Comparison of ENCODE assay signal across 8 cellular contexts in the genomic region with DNA sequence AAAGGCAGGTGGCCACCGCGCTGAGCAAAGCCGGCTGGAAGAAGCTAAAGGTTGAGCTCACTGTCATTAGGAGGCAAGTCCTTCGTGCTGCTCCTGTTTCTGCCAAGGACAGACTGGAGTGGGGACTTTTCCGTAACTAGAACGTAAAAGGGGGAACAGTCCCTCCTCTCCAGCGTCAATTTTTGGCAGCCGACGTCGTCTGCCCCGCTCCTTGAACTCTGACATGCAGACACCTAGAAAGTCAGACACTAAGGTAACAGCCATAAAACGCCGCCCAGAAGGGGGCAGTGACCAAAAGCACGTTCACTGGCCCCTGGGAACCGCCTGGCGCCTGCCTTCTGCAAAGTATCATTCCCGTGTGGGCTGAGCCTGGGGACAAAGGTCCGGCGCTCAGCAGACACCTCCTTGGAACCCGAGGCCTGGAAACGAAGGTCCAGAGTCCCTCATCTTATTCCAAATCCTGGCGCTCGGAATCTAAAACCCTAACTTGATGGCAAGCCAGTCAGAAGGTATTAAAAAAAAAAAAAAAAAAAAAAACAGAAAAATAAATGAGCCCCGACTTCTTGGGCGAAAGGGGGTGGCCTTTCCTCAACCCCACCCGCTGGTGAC. TPM values are rescaled to one million over a fixed set of nuclear protein-coding genes. Genes with fewer than 3 reads are reported as not detected.
DNase-seq lines count a peak whose midpoint lies in the region; ATAC-seq, FAIRE-seq and TF ChIP-seq lines count a peak whose summit lies in the region.

No MANE protein-coding gene starts in this region.

- no peak for FAIRE-seq in kidney (lab: Jason Lieb, UNC)

- 12% methylated on average over 26 of the region's 26 CpGs for WGBS in HUES64

- in situ Hi-C loops in T47D (cut with HindIII; ENCODE audit: low pct_unique_long_range_greater_than_20kb, low sequenced_read_pairs), result no loop called here

- no peaks in the 10 kb centered on the region for H3K27me3 ChIP-seq in HUES64 (ENCODE audit: insufficient read depth, low read length)

- ATAC-seq in HG02623 (IDR thresholded peaks at IDR 0.05; ENCODE audit: unreplicated experiment), result no peak

- peak overlapping the region; percentile 34 for H3K9ac ChIP-seq in HUES64 (ENCODE audit: low read depth, low read length)
- H3K9ac ChIP-seq in kidney (ENCODE audit: low read length in 2 of 2), result peak overlapping the region; percentile 25 to 89

- peak overlapping the region; percentile 96; the same call in 1 of the 2 replicates for H3K27ac ChIP-seq in HUES64 (ENCODE audit: low read depth, low read length)
- peak overlapping the region; percentile 95 to 98 for H3K27ac ChIP-seq in kidney (ENCODE audit: low read depth in 2 of 2, low read length in 2 of 2)

- H3K9me3 ChIP-seq in HUES64 (ENCODE audit: insufficient read depth, low read depth, low read length), result peaks cover 3% of the 10 kb centered on the region; the same call in 1 of the 2 replicates
- H3K9me3 ChIP-seq in kidney (ENCODE audit: control insufficient read depth in 1 of 2, low read length in 2 of 2), result no peaks in the 10 kb centered on the region

- H3K36me3 ChIP-seq in HUES64 (ENCODE audit: insufficient read depth, low read length), result no peaks in the 10 kb centered on the region
- H3K36me3 ChIP-seq in kidney (ENCODE audit: control insufficient read depth in 1 of 2, insufficient read depth in 2 of 2, low read length in 2 of 2), result no peaks in the 10 kb centered on the region

- intact Hi-C loops in kidney (cut with DNase I), result no loop called here

- H3K4me3 ChIP-seq in HUES64 (ENCODE audit: low read length), result peak overlapping the region; percentile 96
- H3K4me3 ChIP-seq in kidney (ENCODE audit: low read length in 2 of 2), result peak overlapping the region; percentile 73 to 91

- peak; percentile 38 for TF ChIP-seq CTCF in kidney (IDR thresholded peaks at IDR 0.05; ENCODE audit: borderline replicate concordance, extremely low read depth, insufficient read depth)

- H3K4me1 ChIP-seq in HUES64 (ENCODE audit: insufficient read depth, low read length) (peaks cover 29% of the 10 kb centered on the region), kidney (ENCODE audit: control insufficient read depth in 1 of 2, insufficient read depth in 1 of 2, low read depth in 1 of 2, low read length in 2 of 2) (peaks cover 10 to 17% of the 10 kb centered on the region in 2 donors)

- peak; percentile 54 for DNase-seq in Daoy (ENCODE audit: low read depth)
- DNase-seq in SW480 (ENCODE audit: low spot score), result peak; percentile 85
- peak; percentile 50 to 83 for DNase-seq in T47D (ENCODE audit: low read depth in 1 of 2, low spot score in 1 of 2)
- DNase-seq in kidney, result peak; percentile 89
- peak; percentile 18 to 33 for DNase-seq in stimulated activated CD4-positive, alpha-beta T cell treated with anti-CD3 and anti-CD28 coated beads, Interleukin-2, amount 100 ng/mL, for 48 hours
- DNase-seq in SKM-1 treated with dmso at 0.1 percent for 144 hours (lab: John Stamatoyannopoulos, UW; ENCODE audit: unreplicated experiment), result no peak

RNA-seq across cellular contexts. Expression of a gene that starts 1.1 kb away (rescaled TPM):
- 2.8 and 3.9 TPM in 2 replicates for total RNA-seq in Daoy (2014; rRNA removed; shearing (Covaris generic))
- polyA plus RNA-seq in HUES64 (2013, experiment 1 of 2), result 30.2 TPM
- 32.8 TPM for polyA plus RNA-seq in HUES64 (2013, experiment 2 of 2)
- 121 TPM for total RNA-seq in kidney
- polyA plus RNA-seq in kidney (ENCODE audit: insufficient read depth, low read depth, low replicate concordance), result 18.7 TPM

RNA-seq across cellular contexts. Expression of a gene that starts 16.0 kb away (rescaled TPM):
- 39.1 and 44.4 TPM in 2 replicates for total RNA-seq in Daoy (2014; rRNA removed; shearing (Covaris generic))
- polyA plus RNA-seq in HUES64 (2013, experiment 1 of 2), result 24.3 TPM
- 28.5 TPM for polyA plus RNA-seq in HUES64 (2013, experiment 2 of 2)
- 232 TPM for total RNA-seq in kidney
- polyA plus RNA-seq in kidney (ENCODE audit: insufficient read depth, low read depth, low replicate concordance), result 74.8 TPM

RNA-seq across cellular contexts. Expression of a gene that starts 20.2 kb away (rescaled TPM):
- total RNA-seq in Daoy (2014; rRNA removed; shearing (Covaris generic)), result not detected in 2 replicates
- not detected for polyA plus RNA-seq in HUES64 (2013, experiment 1 of 2)
- polyA plus RNA-seq in HUES64 (2013, experiment 2 of 2), result not detected
- total RNA-seq in kidney, result not detected
- not detected for polyA plus RNA-seq in kidney (ENCODE audit: insufficient read depth, low read depth, low replicate concordance)

RNA-seq across cellular contexts. Expression of a gene that starts 38.3 kb away (rescaled TPM):
- total RNA-seq in Daoy (2014; rRNA removed; shearing (Covaris generic)), result 39.4 and 47.5 TPM in 2 replicates
- polyA plus RNA-seq in HUES64 (2013, experiment 1 of 2), result 16.1 TPM
- 20.5 TPM for polyA plus RNA-seq in HUES64 (2013, experiment 2 of 2)
- 28.0 TPM for total RNA-seq in kidney
- 13.9 TPM for polyA plus RNA-seq in kidney (ENCODE audit: insufficient read depth, low read depth, low replicate concordance)

RNA-seq across cellular contexts. Expression of a gene that starts 48.6 kb away (rescaled TPM):
- total RNA-seq in Daoy (2014; rRNA removed; shearing (Covaris generic)), result 26.1 and 34.1 TPM in 2 replicates
- 20.3 TPM for polyA plus RNA-seq in HUES64 (2013, experiment 1 of 2)
- 22.6 TPM for polyA plus RNA-seq in HUES64 (2013, experiment 2 of 2)
- 10.3 TPM for total RNA-seq in kidney
- 2.1 TPM for polyA plus RNA-seq in kidney (ENCODE audit: insufficient read depth, low read depth, low replicate concordance)

Comparison
In these comparisons a context has a peak if more than half of its experiments do, and no peak if none do; other contexts are left out.
1. RNA of a gene that starts 1.1 kb away (total RNA-seq): 121 TPM in kidney (single experiment); 2.8 to 3.9 TPM in Daoy; every median in the first group is over 10 times any median in the second.